Comparison of ENCODE assay signal across 8 cellular contexts in genomic region chr7:150388709-150389531, GRCh38. TPM values are rescaled to one million over a fixed set of nuclear protein-coding genes. Genes with fewer than 3 reads are reported as not detected.
DNase-seq lines count a peak whose midpoint lies in the region; ATAC-seq and TF ChIP-seq lines count a peak whose summit lies in the region.

No MANE protein-coding gene starts in this region.

- no peak overlapping the region for H3K4me2 ChIP-seq in trophoblast cell (ENCODE audit: low read length)

- peak; percentile 84 for DNase-seq in DMS 273 treated with DMSO at 0.1 percent for 48 hours (lab: John Stamatoyannopoulos, UW)
- peak; percentile 56 for DNase-seq in SHP77 treated with DMSO at 0.1 percent for 48 hours (lab: John Stamatoyannopoulos, UW)
- peak; percentile 57 to 88 for DNase-seq in foreskin fibroblast
- peak in 1 of 2 donors; percentile 45 for DNase-seq in trophoblast cell
- no peak for DNase-seq in cortex of kidney (lab: John Stamatoyannopoulos, UW)

- no peak overlapping the region for H3K4ac ChIP-seq in trophoblast cell (ENCODE audit: low read depth, low read length)

- H3K79me1 ChIP-seq in trophoblast cell (ENCODE audit: low read length): peaks cover 3% of the 10 kb centered on the region

- peaks cover 13 to 14% of the 10 kb centered on the region in 2 experiments for H3K4me1 ChIP-seq in trophoblast cell (ENCODE audit: control insufficient read depth in 1 of 2, insufficient read depth in 2 of 2, low read length in 2 of 2)

- peak overlapping the region; percentile 8 for H3K14ac ChIP-seq in trophoblast cell (ENCODE audit: low read length)

- H3K4me3 ChIP-seq in foreskin fibroblast (ENCODE audit: low read depth in 1 of 2, low read length in 2 of 2) (no peak overlapping the region), trophoblast cell (ENCODE audit: low read depth, low read length) (no peak overlapping the region)

- no peak overlapping the region for H2BK120ac ChIP-seq in trophoblast cell (ENCODE audit: insufficient read depth, low read length, poor library complexity)

- WGBS in trophoblast cell (ENCODE audit: extremely low coverage, insufficient coverage, insufficient read length): no CpG with 5 or more reads among the region's 20 CpGs

- no peaks in the 10 kb centered on the region for H3K9me3 ChIP-seq in trophoblast cell (ENCODE audit: insufficient read depth, low read depth, low read length)

- H2AFZ ChIP-seq in trophoblast cell (ENCODE audit: insufficient read depth, low read length, poor library complexity): no peak overlapping the region

- H3K27me3 ChIP-seq in trophoblast cell (ENCODE audit: insufficient read depth, low read length): no peaks in the 10 kb centered on the region

- H2BK5ac ChIP-seq in trophoblast cell (ENCODE audit: low read depth, low read length, poor library complexity): no peak overlapping the region

- TF ChIP-seq CTCF in foreskin fibroblast (IDR thresholded peaks at IDR 0.05; ENCODE audit: low read depth, low read length): peak; percentile 33

- H3K79me2 ChIP-seq in trophoblast cell (ENCODE audit: control insufficient read depth, insufficient read depth, low read length, poor library complexity): peaks cover 3% of the 10 kb centered on the region

- no peak overlapping the region for H3K27ac ChIP-seq in trophoblast cell (ENCODE audit: low read depth, low read length)

- no peak overlapping the region for H4K91ac ChIP-seq in trophoblast cell (ENCODE audit: low read depth, low read length)

- H3K9ac ChIP-seq in trophoblast cell (ENCODE audit: low read length): no peak overlapping the region

- H3K36me3 ChIP-seq in trophoblast cell (ENCODE audit: control insufficient read depth in 1 of 2, insufficient read depth in 2 of 2, low read length in 2 of 2): peaks cover 22 to 24% of the 10 kb centered on the region in 2 experiments

- H2AK5ac ChIP-seq in trophoblast cell (ENCODE audit: low read length): no peak overlapping the region

- no peak overlapping the region for H4K8ac ChIP-seq in trophoblast cell (ENCODE audit: low read depth, low read length)

- H3K18ac ChIP-seq in trophoblast cell (ENCODE audit: low read length): no peak overlapping the region

- no peak overlapping the region for H3K23ac ChIP-seq in trophoblast cell (ENCODE audit: low read length)

- no peak overlapping the region for H2BK12ac ChIP-seq in trophoblast cell (ENCODE audit: low read length)

- ATAC-seq in HG03025 (IDR thresholded peaks at IDR 0.05; ENCODE audit: low FRiP score, unreplicated experiment) (no peak), GM18909 (IDR thresholded peaks at IDR 0.05; ENCODE audit: poor library complexity, unreplicated experiment) (no peak), GM18867 (IDR thresholded peaks at IDR 0.05; ENCODE audit: unreplicated experiment) (no peak)

- no peak overlapping the region for H4K12ac ChIP-seq in trophoblast cell (ENCODE audit: low read depth, low read length)

RNA-seq across cellular contexts. Expression of gene ZNF775, which starts 9.8 kb away (rescaled TPM):
- 7.7 TPM in 2 replicates for polyA plus RNA-seq in trophoblast cell (2013)

RNA-seq across cellular contexts. Expression of gene REPIN1, which starts 20.3 kb away (rescaled TPM):
- 165 and 168 TPM in 2 replicates for polyA plus RNA-seq in trophoblast cell (2013)

RNA-seq across cellular contexts. Expression of gene RARRES2, which starts 47.5 kb away (rescaled TPM):
- 149 and 152 TPM in 2 replicates for polyA plus RNA-seq in trophoblast cell (2013)
